In genomic region chr5:21919417-21920022, GRCh38 we compare ENCODE assay signal across 2 cellular contexts.
TF ChIP-seq lines count a peak whose summit lies in the region.

No MANE protein-coding gene starts in this region.

TF ChIP-seq in IMR-90, 13 proteins besides CTCF, POLR2A, EP300 and RAD21:
- TF ChIP-seq RFX5 (IDR thresholded peaks at IDR 0.05; ENCODE audit: low read depth, low read length): no peak
- TF ChIP-seq FOS (IDR thresholded peaks at IDR 0.05; ENCODE audit: low read depth, low read length): no peak
- peak; percentile 46 for TF ChIP-seq SMC3 (IDR thresholded peaks at IDR 0.05; ENCODE audit: low read depth, low read length)
- no peak for TF ChIP-seq RCOR1 (IDR thresholded peaks at IDR 0.05; ENCODE audit: insufficient replicate concordance, low read length)
- TF ChIP-seq, protein P1, sequence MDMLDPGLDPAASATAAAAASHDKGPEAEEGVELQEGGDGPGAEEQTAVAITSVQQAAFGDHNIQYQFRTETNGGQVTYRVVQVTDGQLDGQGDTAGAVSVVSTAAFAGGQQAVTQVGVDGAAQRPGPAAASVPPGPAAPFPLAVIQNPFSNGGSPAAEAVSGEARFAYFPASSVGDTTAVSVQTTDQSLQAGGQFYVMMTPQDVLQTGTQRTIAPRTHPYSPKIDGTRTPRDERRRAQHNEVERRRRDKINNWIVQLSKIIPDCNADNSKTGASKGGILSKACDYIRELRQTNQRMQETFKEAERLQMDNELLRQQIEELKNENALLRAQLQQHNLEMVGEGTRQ (IDR thresholded peaks at IDR 0.05; ENCODE audit: low read depth, low read length): peak; percentile 17; the same call in 1 of the 2 replicates
- TF ChIP-seq ELK1 (IDR thresholded peaks at IDR 0.05; ENCODE audit: borderline replicate concordance, low read depth, low read length): no peak
- no peak for TF ChIP-seq CEBPB (IDR thresholded peaks at IDR 0.05; ENCODE audit: low read depth, low read length)
- no peak for TF ChIP-seq BHLHE40 (IDR thresholded peaks at IDR 0.05; ENCODE audit: low read depth, low read length)
- TF ChIP-seq MAZ (IDR thresholded peaks at IDR 0.05; ENCODE audit: borderline replicate concordance, low read depth, low read length): no peak
- TF ChIP-seq MXI1 (IDR thresholded peaks at IDR 0.05; ENCODE audit: borderline replicate concordance, low read depth, low read length): no peak

TF ChIP-seq in endothelial cell of umbilical vein, 7 proteins besides CTCF, POLR2A, EP300 and RAD21:
- TF ChIP-seq POLR2AphosphoS5 (IDR thresholded peaks at IDR 0.05; ENCODE audit: insufficient read depth, low read depth, low read length) (no peak), FOS (IDR thresholded peaks at IDR 0.05; ENCODE audit: borderline replicate concordance, insufficient read depth, low read length) (no peak), EZH2 (IDR thresholded peaks at IDR 0.05; ENCODE audit: borderline replicate concordance, low read depth, low read length, severe bottlenecking) (no peak), GATA2 (IDR thresholded peaks at IDR 0.05; ENCODE audit: insufficient read depth, insufficient read length, low read depth, low read length) (no peak), MYC (IDR thresholded peaks at IDR 0.05; ENCODE audit: low read depth, low read length) (no peak), JUN (IDR thresholded peaks at IDR 0.05; ENCODE audit: borderline replicate concordance, insufficient read depth, insufficient read length, low read depth) (no peak), MAX (IDR thresholded peaks at IDR 0.05; ENCODE audit: insufficient read depth, insufficient read length) (peak; percentile 30)
